Comparison of ENCODE assay signal across 24 cellular contexts in genomic region chr10:75418287-75418686, GRCh38. TPM values are rescaled to one million over a fixed set of nuclear protein-coding genes. Genes with fewer than 3 reads are reported as not detected.
"Had no signal": no experiment of that assay in that cellular context is flagged by ENCODE, and none has a peak within 500 bp of the region (broad histone marks: within the 10 kb centered on the region; RNA-seq: fewer than 3 reads in every experiment).

No MANE protein-coding gene starts in this region.

- H3K36me3 ChIP-seq: adrenal gland, ascending aorta, brain microvascular endothelial cell, gastrocnemius medialis, spleen, upper lobe of right lung had no signal

- FAIRE-seq: colon, endothelial cell of umbilical vein, islet of Langerhans, TTC549 had no signal

- H3K27ac ChIP-seq: adrenal gland, ascending aorta, brain microvascular endothelial cell, gastrocnemius medialis, spleen, upper lobe of right lung had no signal

- DNase-seq: activated CD4-positive, alpha-beta T cell treated with anti-CD3 and anti-CD28 coated beads for 1 hour; activated CD4-positive, alpha-beta T cell treated with anti-CD3 and anti-CD28 coated beads, Interleukin-2, amount 50 U/mL, for 1 hour; activated CD8-positive, alpha-beta T cell treated with anti-CD3 and anti-CD28 coated beads, Interleukin-2, amount 10 ng/mL, durations not matched to agents 7 days and 5 days; activated naive CD4-positive, alpha-beta T cell; activated T-cell treated with anti-CD3 and anti-CD28 coated beads, Interleukin-2, amount 50 U/mL, for 1 hour; brain microvascular endothelial cell; effector memory CD4-positive, alpha-beta T cell; gastrocnemius medialis; hippocampal formation; left ventricle myocardium superior; mammary epithelial cell; midbrain; natural killer cell; retina; spleen; stimulated activated CD4-positive, alpha-beta T cell treated with anti-CD3 and anti-CD28 coated beads, Interleukin-4, amount 100 ng/mL, for 24 hours; stimulated activated naive CD8-positive, alpha-beta T cell treated with anti-CD3 and anti-CD28 coated beads, Interleukin-15, Interleukin-2, amounts not matched to agents 100 U/mL and 50 U/mL, for 24 hours had no signal

- H3K4me1 ChIP-seq: adrenal gland, ascending aorta, gastrocnemius medialis, spleen, upper lobe of right lung had no signal

- ATAC-seq: activated CD8-positive, alpha-beta T cell treated with anti-CD3 and anti-CD28 coated beads, Interleukin-2, amount 10 ng/mL, durations not matched to agents 7 days and 5 days; gastrocnemius medialis; left ventricle myocardium superior; natural killer cell; stimulated activated naive CD8-positive, alpha-beta T cell treated with anti-CD3 and anti-CD28 coated beads, Interleukin-15, Interleukin-2, amounts not matched to agents 100 U/mL and 50 U/mL, for 24 hours had no signal

- H3K9me3 ChIP-seq: adrenal gland, ascending aorta, gastrocnemius medialis, spleen, upper lobe of right lung had no signal

- H3K4me3 ChIP-seq: adrenal gland, ascending aorta, gastrocnemius medialis, spleen, upper lobe of right lung had no signal

- H3K27me3 ChIP-seq: adrenal gland, ascending aorta, upper lobe of right lung had no signal

RNA-seq across cellular contexts. Expression of gene LRMDA, which starts 13.1 kb away (rescaled TPM):
- total RNA-seq: activated CD8-positive, alpha-beta T cell treated with anti-CD3 and anti-CD28 coated beads, Interleukin-2, amount 10 ng/mL, durations not matched to agents 7 days and 5 days had no signal
